2 cellular contexts compared by ENCODE assay signal in genomic region chr12:164207-164606, GRCh38.
A peak's percentile ranks its signal among the peaks of the same experiment; 100 is the strongest.
TF ChIP-seq lines count a peak whose summit lies in the region.

No MANE protein-coding gene starts in this region.

TF ChIP-seq in HEK293, 187 proteins besides CTCF, POLR2A, EP300 and RAD21:
- TF ChIP-seq ZNF398 (tag by site-specific recombination; IDR thresholded peaks at IDR 0.05) (no peak), ZNF354C (tag by site-specific recombination; IDR thresholded peaks at IDR 0.05; ENCODE audit: borderline replicate concordance, low read depth) (no peak), REPIN1 (tag by site-specific recombination; IDR thresholded peaks at IDR 0.05; ENCODE audit: low read depth) (no peak), HOXD13 (CRISPR knock-in tag; IDR thresholded peaks at IDR 0.05; ENCODE audit: borderline replicate concordance) (no peak), ZBTB20 (tag by site-specific recombination; IDR thresholded peaks at IDR 0.05) (no peak), GLIS1 (tag by site-specific recombination; IDR thresholded peaks at IDR 0.05) (peak; percentile 87), ZBTB17 (tag by site-specific recombination; IDR thresholded peaks at IDR 0.05) (no peak), ZNF416 (tag by site-specific recombination; IDR thresholded peaks at IDR 0.05) (no peak), ZNF324 (tag by site-specific recombination; IDR thresholded peaks at IDR 0.05) (no peak), KLF1 (tag by site-specific recombination; IDR thresholded peaks at IDR 0.05) (peak; percentile 70), ZNF624 (tag by site-specific recombination; IDR thresholded peaks at IDR 0.05) (no peak), ZNF549 (tag by site-specific recombination; IDR thresholded peaks at IDR 0.05) (no peak), ZNF701 (tag by site-specific recombination; IDR thresholded peaks at IDR 0.05) (no peak), PRDM1 (tag by site-specific recombination; IDR thresholded peaks at IDR 0.05) (0 out of 2 replicates have a peak, but pooled peaks have one; percentile 10), PATZ1 (tag by site-specific recombination; IDR thresholded peaks at IDR 0.05) (no peak), ZIC2 (tag by site-specific recombination; IDR thresholded peaks at IDR 0.05) (peak; percentile 95), ZNF510 (tag by site-specific recombination; IDR thresholded peaks at IDR 0.05; ENCODE audit: insufficient replicate concordance) (no peak)

TF ChIP-seq in H1, 55 proteins besides CTCF, POLR2A, EP300 and RAD21:
- TF ChIP-seq MAX (IDR thresholded peaks at IDR 0.05) (0 out of 2 replicates have a peak, but pooled peaks have one; percentile 7), HDAC6 (IDR thresholded peaks at IDR 0.05; ENCODE audit: low read depth, low read length) (no peak)
